28 cellular contexts compared by ENCODE assay signal in genomic region chr15:93205413-93205812, GRCh38.
"Had no signal": no experiment of that assay in that cellular context is flagged by ENCODE, and none has a peak within 500 bp of the region (broad histone marks: within the 10 kb centered on the region; RNA-seq: fewer than 3 reads in every experiment).

No MANE protein-coding gene starts in this region.

- ATAC-seq: activated CD4-positive, alpha-beta T cell treated with anti-CD3 and anti-CD28 coated beads for 36 hours; activated naive CD4-positive, alpha-beta T cell treated with anti-CD3 and anti-CD28 coated beads, Interleukin-2, amount 50 U/mL, for 72 hours; activated T-cell treated with anti-CD3 and anti-CD28 coated beads, Interleukin-2, amount 50 U/mL, for 72 hours; esophagus mucosa; foreskin keratinocyte; gastrocnemius medialis; heart left ventricle had no signal

- H3K4me3 ChIP-seq: ascending aorta, coronary artery, dorsolateral prefrontal cortex, gastrocnemius medialis, heart left ventricle had no signal

- H3K4me1 ChIP-seq: ascending aorta, foreskin keratinocyte had no signal

- DNase-seq: activated CD4-positive, alpha-beta memory T cell treated with anti-CD3 and anti-CD28 coated beads for 36 hours; activated CD4-positive, alpha-beta T cell treated with anti-CD3 and anti-CD28 coated beads for 36 hours; activated CD4-positive, alpha-beta T cell treated with anti-CD3 and anti-CD28 coated beads, Interleukin-2, amount 10 ng/mL, durations not matched to agents 24 days and 14 days; activated CD4-positive, CD25-positive, alpha-beta regulatory T cell; activated CD4-positive, CD25-positive, alpha-beta regulatory T cell treated with anti-CD3 and anti-CD28 coated beads, Interleukin-2, amount 50 U/mL, for 72 hours; activated CD8-positive, alpha-beta memory T cell treated with anti-CD3 and anti-CD28 coated beads, Interleukin-2, amount 50 U/mL, for 48 hours; activated gamma-delta T cell; activated naive CD4-positive, alpha-beta T cell; activated naive CD4-positive, alpha-beta T cell treated with anti-CD3 and anti-CD28 coated beads, Interleukin-2, amount 10 ng/mL, durations not matched to agents 7 days and 5 days; activated naive CD8-positive, alpha-beta T cell treated with anti-CD3 and anti-CD28 coated beads, Interleukin-2, amount 10 ng/mL, durations not matched to agents 7 days and 5 days; activated T-cell treated with anti-CD3 and anti-CD28 coated beads for 4 hours; activated T-cell treated with anti-CD3 and anti-CD28 coated beads, Interleukin-2, amount 50 U/mL, for 24 hours; activated T-cell treated with anti-CD3 and anti-CD28 coated beads, Interleukin-2, amount 50 U/mL, for 72 hours; dorsolateral prefrontal cortex; effector memory CD4-positive, alpha-beta T cell; endodermal cell; foreskin keratinocyte; gastrocnemius medialis; glutamatergic neuron; heart left ventricle; T-helper 2 cell had no signal

- H3K9me3 ChIP-seq: ascending aorta, gastrocnemius medialis, heart left ventricle had no signal

- H3K27me3 ChIP-seq: ascending aorta, foreskin keratinocyte, gastrocnemius medialis, heart left ventricle had no signal

- H3K27ac Mint-ChIP-seq: activated CD4-positive, alpha-beta memory T cell treated with anti-CD3 and anti-CD28 coated beads for 36 hours; activated CD4-positive, alpha-beta T cell treated with anti-CD3 and anti-CD28 coated beads for 36 hours; activated CD4-positive, alpha-beta T cell treated with anti-CD3 and anti-CD28 coated beads, Interleukin-2, amount 10 ng/mL, durations not matched to agents 24 days and 14 days; activated naive CD4-positive, alpha-beta T cell treated with anti-CD3 and anti-CD28 coated beads, Interleukin-2, amount 10 ng/mL, durations not matched to agents 7 days and 5 days; activated naive CD4-positive, alpha-beta T cell treated with anti-CD3 and anti-CD28 coated beads, Interleukin-2, amount 50 U/mL, for 72 hours; activated naive CD8-positive, alpha-beta T cell treated with anti-CD3 and anti-CD28 coated beads, Interleukin-2, amount 10 ng/mL, durations not matched to agents 7 days and 5 days; activated T-cell treated with anti-CD3 and anti-CD28 coated beads, Interleukin-2, amount 50 U/mL, for 24 hours; activated T-cell treated with anti-CD3 and anti-CD28 coated beads, Interleukin-2, amount 50 U/mL, for 72 hours; brain; dendritic cell treated with granulocyte-macrophage colony-stimulating factor and Interleukin-4, amounts not matched to agents 40 ng/mL and 50 ng/mL, for 4 days; endodermal cell had no signal

- H3K36me3 Mint-ChIP-seq: activated CD4-positive, alpha-beta memory T cell treated with anti-CD3 and anti-CD28 coated beads for 36 hours; activated naive CD4-positive, alpha-beta T cell treated with anti-CD3 and anti-CD28 coated beads, Interleukin-2, amount 10 ng/mL, durations not matched to agents 7 days and 5 days; activated naive CD4-positive, alpha-beta T cell treated with anti-CD3 and anti-CD28 coated beads, Interleukin-2, amount 50 U/mL, for 72 hours; activated naive CD8-positive, alpha-beta T cell treated with anti-CD3 and anti-CD28 coated beads, Interleukin-2, amount 10 ng/mL, durations not matched to agents 7 days and 5 days had no signal

- H3K36me3 ChIP-seq: ascending aorta, gastrocnemius medialis, heart left ventricle had no signal

- H3K27ac ChIP-seq: ascending aorta, coronary artery, dorsolateral prefrontal cortex, foreskin keratinocyte, gastrocnemius medialis, heart left ventricle had no signal

- H3K4me1 Mint-ChIP-seq: activated CD4-positive, alpha-beta T cell treated with anti-CD3 and anti-CD28 coated beads for 36 hours; activated CD4-positive, alpha-beta T cell treated with anti-CD3 and anti-CD28 coated beads, Interleukin-2, amount 10 ng/mL, durations not matched to agents 24 days and 14 days; activated naive CD4-positive, alpha-beta T cell treated with anti-CD3 and anti-CD28 coated beads, Interleukin-2, amount 10 ng/mL, durations not matched to agents 7 days and 5 days; activated naive CD8-positive, alpha-beta T cell treated with anti-CD3 and anti-CD28 coated beads, Interleukin-2, amount 10 ng/mL, durations not matched to agents 7 days and 5 days; central memory CD8-positive, alpha-beta T cell had no signal

- H3K9me3 Mint-ChIP-seq: activated CD4-positive, alpha-beta memory T cell treated with anti-CD3 and anti-CD28 coated beads for 36 hours; activated CD4-positive, alpha-beta T cell treated with anti-CD3 and anti-CD28 coated beads, Interleukin-2, amount 10 ng/mL, durations not matched to agents 24 days and 14 days; activated naive CD4-positive, alpha-beta T cell treated with anti-CD3 and anti-CD28 coated beads, Interleukin-2, amount 10 ng/mL, durations not matched to agents 7 days and 5 days; activated naive CD8-positive, alpha-beta T cell treated with anti-CD3 and anti-CD28 coated beads, Interleukin-2, amount 10 ng/mL, durations not matched to agents 7 days and 5 days; activated T-cell treated with anti-CD3 and anti-CD28 coated beads, Interleukin-2, amount 50 U/mL, for 24 hours; activated T-cell treated with anti-CD3 and anti-CD28 coated beads, Interleukin-2, amount 50 U/mL, for 72 hours; central memory CD8-positive, alpha-beta T cell had no signal

- H3K4me3 Mint-ChIP-seq: activated CD4-positive, alpha-beta memory T cell treated with anti-CD3 and anti-CD28 coated beads for 36 hours; activated CD4-positive, alpha-beta T cell treated with anti-CD3 and anti-CD28 coated beads for 36 hours; activated CD4-positive, alpha-beta T cell treated with anti-CD3 and anti-CD28 coated beads, Interleukin-2, amount 10 ng/mL, durations not matched to agents 24 days and 14 days; activated naive CD4-positive, alpha-beta T cell treated with anti-CD3 and anti-CD28 coated beads, Interleukin-2, amount 10 ng/mL, durations not matched to agents 7 days and 5 days; activated naive CD8-positive, alpha-beta T cell treated with anti-CD3 and anti-CD28 coated beads, Interleukin-2, amount 10 ng/mL, durations not matched to agents 7 days and 5 days; activated T-cell treated with anti-CD3 and anti-CD28 coated beads, Interleukin-2, amount 50 U/mL, for 24 hours; activated T-cell treated with anti-CD3 and anti-CD28 coated beads, Interleukin-2, amount 50 U/mL, for 72 hours; brain; central memory CD8-positive, alpha-beta T cell; dendritic cell treated with granulocyte-macrophage colony-stimulating factor and Interleukin-4, amounts not matched to agents 40 ng/mL and 50 ng/mL, for 4 days; endodermal cell had no signal
